In genomic region chr7:726084-726853, GRCh38 we compare ENCODE assay signal across 1 cellular context.
A peak's percentile ranks its signal among the peaks of the same experiment; 100 is the strongest.
TF ChIP-seq lines count a peak whose summit lies in the region.

Gene DNAAF5 (plus strand): TSS chr7:726699. CDS start chr7:726721, 22 bp downstream.

TF ChIP-seq in WTC11, 78 proteins besides CTCF, POLR2A, EP300 and RAD21 (continued from another document and continues in another):
- TF ChIP-seq FOXP4 (CRISPR knock-in tag; IDR thresholded peaks at IDR 0.05) (peak; percentile 82), ELF4 (CRISPR knock-in tag; IDR thresholded peaks at IDR 0.05; ENCODE audit: low read depth) (0 out of 2 replicates have a peak, but pooled peaks have one; percentile 15), NR3C1 (CRISPR knock-in tag; conservative IDR thresholded peaks at IDR 0.05; ENCODE audit: low read depth) (0 out of 2 replicates have a peak, but pooled peaks have one; percentile 12), ZNF232 (CRISPR knock-in tag; IDR thresholded peaks at IDR 0.05) (peak; percentile 47; the same call in 1 of the 2 replicates), USF1 (CRISPR knock-in tag; IDR thresholded peaks at IDR 0.05) (peak; percentile 77; the same call in 1 of the 2 replicates), RELA (CRISPR knock-in tag; IDR thresholded peaks at IDR 0.05; ENCODE audit: borderline replicate concordance) (0 out of 2 replicates have a peak, but pooled peaks have one; percentile 68), FOXK1 (CRISPR knock-in tag; IDR thresholded peaks at IDR 0.05) (peak; percentile 93), FOXJ3 (CRISPR knock-in tag; IDR thresholded peaks at IDR 0.05; ENCODE audit: borderline replicate concordance) (no peak), ERG (CRISPR knock-in tag; IDR thresholded peaks at IDR 0.05) (no peak), SMAD3 (CRISPR knock-in tag; IDR thresholded peaks at IDR 0.05; ENCODE audit: borderline replicate concordance) (0 out of 2 replicates have a peak, but pooled peaks have one; percentile 54), ETV6 (CRISPR knock-in tag; IDR thresholded peaks at IDR 0.05) (peak; percentile 97), ESRRA (CRISPR knock-in tag; IDR thresholded peaks at IDR 0.05; ENCODE audit: borderline replicate concordance) (peak; percentile 39), USF2 (CRISPR knock-in tag; IDR thresholded peaks at IDR 0.05) (peak; percentile 75), NFYB (CRISPR knock-in tag; conservative IDR thresholded peaks at IDR 0.05; ENCODE audit: low read depth) (no peak; the same call in 1 of the 2 replicates), IRF1 (CRISPR knock-in tag; IDR thresholded peaks at IDR 0.05) (peak; percentile 84; the same call in 1 of the 2 replicates), ZSCAN18 (CRISPR knock-in tag; IDR thresholded peaks at IDR 0.05) (0 out of 2 replicates have a peak, but pooled peaks have one; percentile 40), NR1H2 (CRISPR knock-in tag; IDR thresholded peaks at IDR 0.05) (0 out of 2 replicates have a peak, but pooled peaks have one; percentile 61), HMGA2 (CRISPR knock-in tag; IDR thresholded peaks at IDR 0.05) (no peak), MLX (CRISPR knock-in tag; IDR thresholded peaks at IDR 0.05) (no peak), ZNF138 (CRISPR knock-in tag; conservative IDR thresholded peaks at IDR 0.05) (0 out of 2 replicates have a peak, but pooled peaks have one; percentile 40), E2F1 (CRISPR knock-in tag; IDR thresholded peaks at IDR 0.05) (no peak), EMX1 (CRISPR knock-in tag; IDR thresholded peaks at IDR 0.05) (no peak), ZNF532 (CRISPR knock-in tag; IDR thresholded peaks at IDR 0.05; ENCODE audit: borderline replicate concordance) (no peak), MYBL2 (CRISPR knock-in tag; IDR thresholded peaks at IDR 0.05) (peak; percentile 93), CBFB (CRISPR knock-in tag; IDR thresholded peaks at IDR 0.05; ENCODE audit: low read depth) (0 out of 2 replicates have a peak, but pooled peaks have one; percentile 51), ATF1 (CRISPR knock-in tag; IDR thresholded peaks at IDR 0.05) (no peak; the same call in 1 of the 2 replicates), ZNF281 (CRISPR knock-in tag; IDR thresholded peaks at IDR 0.05) (no peak), ZNF416 (CRISPR knock-in tag; IDR thresholded peaks at IDR 0.05) (0 out of 2 replicates have a peak, but pooled peaks have one; percentile 58), PRDM15 (CRISPR knock-in tag; IDR thresholded peaks at IDR 0.05) (0 out of 2 replicates have a peak, but pooled peaks have one; percentile 9), SP1 (CRISPR knock-in tag; conservative IDR thresholded peaks at IDR 0.05) (peak; percentile 84; the same call in 1 of the 2 replicates), TEAD4 (CRISPR knock-in tag; IDR thresholded peaks at IDR 0.05) (0 out of 2 replicates have a peak, but pooled peaks have one; percentile 46), RORB (CRISPR knock-in tag; IDR thresholded peaks at IDR 0.05) (no peak), ZNF423 (CRISPR knock-in tag; IDR thresholded peaks at IDR 0.05) (peak; percentile 22; the same call in 1 of the 2 replicates), TEAD1 (CRISPR knock-in tag; IDR thresholded peaks at IDR 0.05) (peak; percentile 43; the same call in 1 of the 2 replicates)
